Comparison of ENCODE assay signal across 8 cellular contexts in the genomic region with DNA sequence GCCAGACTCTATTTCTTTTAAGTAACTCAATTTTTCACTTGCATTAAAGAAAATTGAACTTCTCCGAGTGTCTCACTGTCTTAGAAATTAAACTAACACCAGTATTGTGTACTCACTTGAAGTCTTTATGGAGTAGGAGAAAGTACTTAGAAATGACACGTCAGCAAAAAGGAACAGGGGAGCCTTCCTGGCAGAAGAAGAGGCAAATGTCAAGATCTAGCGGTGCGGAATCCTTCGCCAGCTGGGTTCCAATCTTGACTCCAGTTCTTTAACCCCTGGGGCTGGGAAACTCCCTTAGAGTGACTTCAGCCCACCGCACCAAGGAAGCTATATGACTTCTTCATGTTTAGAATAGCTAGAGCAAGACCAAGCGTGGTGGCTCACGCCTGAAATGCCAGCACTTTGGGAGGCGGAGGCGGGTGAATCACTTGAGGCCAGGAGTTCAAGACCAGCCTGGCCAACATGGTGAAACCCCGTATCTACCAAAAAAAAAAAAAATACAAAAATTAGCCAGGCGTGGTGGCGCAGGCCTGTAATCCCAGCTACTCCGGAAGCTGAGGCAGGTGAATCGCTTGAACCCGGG. TPM values are rescaled to one million over a fixed set of nuclear protein-coding genes. Genes with fewer than 3 reads are reported as not detected.
DNase-seq lines count a peak whose midpoint lies in the region; ATAC-seq and TF ChIP-seq lines count a peak whose summit lies in the region.

No MANE protein-coding gene starts in this region.

- peaks cover 45% of the 10 kb centered on the region for H3K4me1 Mint-ChIP-seq in activated CD4-positive, alpha-beta memory T cell treated with anti-CD3 and anti-CD28 coated beads, Interleukin-2, amount 10 ng/mL, durations not matched to agents 7 days and 5 days

- H3K4me1 ChIP-seq in rectal smooth muscle tissue (ENCODE audit: control insufficient read depth, insufficient read depth, low read length) = peaks cover 4% of the 10 kb centered on the region

- ATAC-seq in GM18517 (IDR thresholded peaks at IDR 0.05; ENCODE audit: unreplicated experiment) (no peak), GM21737 (IDR thresholded peaks at IDR 0.05; ENCODE audit: unreplicated experiment) (no peak)

- POLR2A ChIA-PET in activated CD4-positive, alpha-beta memory T cell treated with anti-CD3 and anti-CD28 coated beads, Interleukin-2, amount 10 ng/mL, durations not matched to agents 7 days and 5 days (lab: Charles Lee) = interaction anchor here (0.9 to 7.9 kb wide), 13 partner anchors 14 to 513 kb away, joined by 3 to 177 read pairs (median 24); partner anchors contain the start of genes ARHGDIB, ATF7IP, C12orf60 and WBP11

- DNase-seq in HFF-Myc (ENCODE audit: extremely low read depth, low read depth) (no peak), fibroblast of gingiva (ENCODE audit: low read depth) (peak; percentile 21), T-helper 9 cell (no peak), HuH-7 (ENCODE audit: low spot score) (no peak)
- DNase-seq in activated CD4-positive, alpha-beta memory T cell treated with anti-CD3 and anti-CD28 coated beads, Interleukin-2, amount 10 ng/mL, durations not matched to agents 7 days and 5 days = peak; percentile 35

- peak overlapping the region; percentile 98 for H3K27ac ChIP-seq in rectal smooth muscle tissue (ENCODE audit: low read depth, low read length)

- peak overlapping the region; percentile 65 for H3K4me3 ChIP-seq in HFF-Myc (replicated peaks; ENCODE audit: low read depth, low read length)
- peak overlapping the region; percentile 100 for H3K4me3 ChIP-seq in rectal smooth muscle tissue (ENCODE audit: low read length)

- no peaks in the 10 kb centered on the region for H3K36me3 ChIP-seq in rectal smooth muscle tissue (ENCODE audit: control insufficient read depth, insufficient read depth, low read length)

- peak overlapping the region; percentile 90 for H3K4me3 Mint-ChIP-seq in activated CD4-positive, alpha-beta memory T cell treated with anti-CD3 and anti-CD28 coated beads, Interleukin-2, amount 10 ng/mL, durations not matched to agents 7 days and 5 days

- CTCF ChIA-PET in activated CD4-positive, alpha-beta memory T cell treated with anti-CD3 and anti-CD28 coated beads, Interleukin-2, amount 10 ng/mL, durations not matched to agents 7 days and 5 days (lab: Charles Lee) = interaction anchor here (0.6 to 3.1 kb wide), 18 partner anchors 9 to 634 kb away, joined by 3 to 50 read pairs (median 4); partner anchors contain the start of genes ARHGDIB, ATF7IP, C12orf60 and WBP11

- peaks cover 63% of the 10 kb centered on the region for H3K36me3 Mint-ChIP-seq in activated CD4-positive, alpha-beta memory T cell treated with anti-CD3 and anti-CD28 coated beads, Interleukin-2, amount 10 ng/mL, durations not matched to agents 7 days and 5 days (ENCODE audit: low read depth)

- no peaks in the 10 kb centered on the region for H3K27me3 ChIP-seq in rectal smooth muscle tissue (ENCODE audit: control insufficient read depth, insufficient read depth, low read length)

- peak overlapping the region; percentile 98 for H3K27ac Mint-ChIP-seq in activated CD4-positive, alpha-beta memory T cell treated with anti-CD3 and anti-CD28 coated beads, Interleukin-2, amount 10 ng/mL, durations not matched to agents 7 days and 5 days

- TF ChIP-seq CTCF in HFF-Myc (IDR thresholded peaks at IDR 0.05; ENCODE audit: low read depth, low read length, missing control alignments) = no peak

- H3K9ac ChIP-seq in rectal smooth muscle tissue (ENCODE audit: low read length) = peak overlapping the region; percentile 100

- no peaks in the 10 kb centered on the region for H3K27me3 Mint-ChIP-seq in activated CD4-positive, alpha-beta memory T cell treated with anti-CD3 and anti-CD28 coated beads, Interleukin-2, amount 10 ng/mL, durations not matched to agents 7 days and 5 days

- H3K9me3 Mint-ChIP-seq in activated CD4-positive, alpha-beta memory T cell treated with anti-CD3 and anti-CD28 coated beads, Interleukin-2, amount 10 ng/mL, durations not matched to agents 7 days and 5 days = peaks cover 3% of the 10 kb centered on the region

RNA-seq across cellular contexts. Expression of gene WBP11, which starts 34.4 kb away (rescaled TPM):
- total RNA-seq in activated CD4-positive, alpha-beta memory T cell treated with anti-CD3 and anti-CD28 coated beads, Interleukin-2, amount 10 ng/mL, durations not matched to agents 7 days and 5 days = 10 to 100 TPM; 91.1 to 92.7 TPM

RNA-seq across cellular contexts. Expression of gene C12orf60, which starts 34.6 kb away (rescaled TPM):
- total RNA-seq in activated CD4-positive, alpha-beta memory T cell treated with anti-CD3 and anti-CD28 coated beads, Interleukin-2, amount 10 ng/mL, durations not matched to agents 7 days and 5 days = 1 to 10 TPM; 2.0 to 2.4 TPM

RNA-seq across cellular contexts. Expression of gene SMCO3, which starts 45.1 kb away (rescaled TPM):
- total RNA-seq in activated CD4-positive, alpha-beta memory T cell treated with anti-CD3 and anti-CD28 coated beads, Interleukin-2, amount 10 ng/mL, durations not matched to agents 7 days and 5 days = not detected

Comparison
In these comparisons a context has a peak if more than half of its experiments do, and no peak if none do; other contexts are left out.
1. DNase-seq: peak in activated CD4-positive, alpha-beta memory T cell treated with anti-CD3 and anti-CD28 coated beads, Interleukin-2, amount 10 ng/mL, durations not matched to agents 7 days and 5 days (single experiment) and fibroblast of gingiva (single experiment); none in HFF-Myc (single experiment), T-helper 9 cell (single experiment) and HuH-7 (single experiment).